2 cellular contexts compared by ENCODE assay signal in genomic region chr6:157466340-157466643, GRCh38.
TF ChIP-seq lines count a peak whose summit lies in the region.

No MANE protein-coding gene starts in this region.

TF ChIP-seq in HepG2, 621 proteins besides CTCF, POLR2A, EP300 and RAD21 (continued from another document):
- TF ChIP-seq ZNF260 (CRISPR knock-in tag; IDR thresholded peaks at IDR 0.05; ENCODE audit: borderline replicate concordance, low read depth): no peak
- peak; percentile 99 to 100 for TF ChIP-seq MAFK (conservative IDR thresholded peaks at IDR 0.05 in 1 of 2, IDR thresholded peaks at IDR 0.05 in 1 of 2; ENCODE audit: low read length in 2 of 2)
- TF ChIP-seq ZNF33B (CRISPR knock-in tag; IDR thresholded peaks at IDR 0.05): no peak

TF ChIP-seq in H1, 55 proteins besides CTCF, POLR2A, EP300 and RAD21:
- TF ChIP-seq CHD7 (IDR thresholded peaks at IDR 0.05; ENCODE audit: insufficient replicate concordance, low read length): no peak
- TF ChIP-seq MAFK (IDR thresholded peaks at IDR 0.05; ENCODE audit: low read depth, low read length): peak; percentile 90
